Comparison of ENCODE assay signal across 15 cellular contexts in genomic region chr3:46375814-46376213, GRCh38. TPM values are rescaled to one million over a fixed set of nuclear protein-coding genes. Genes with fewer than 3 reads are reported as not detected.
"Had no signal": no experiment of that assay in that cellular context is flagged by ENCODE, and none has a peak within 500 bp of the region (broad histone marks: within the 10 kb centered on the region; RNA-seq: fewer than 3 reads in every experiment).

No MANE protein-coding gene starts in this region.

- H3K27me3 ChIP-seq: pancreas, sigmoid colon, spleen had no signal

- H3K4me2 ChIP-seq: SK-N-SH had no signal

- H3K4me3 ChIP-seq: pancreas, sigmoid colon had no signal

- H3K36me3 ChIP-seq: pancreas, sigmoid colon, spleen had no signal

- H3K9me3 ChIP-seq: pancreas, sigmoid colon, SK-N-SH, spleen had no signal

- H3K4me3 Mint-ChIP-seq: naive B cell, WTC11 had no signal

- ATAC-seq: pancreas, WTC11 had no signal

- H3K36me3 Mint-ChIP-seq: naive B cell, WTC11 had no signal

- H3K9ac ChIP-seq: SK-N-SH had no signal

- H3K9me2 ChIP-seq: SK-N-SH had no signal

- H3K9me3 Mint-ChIP-seq: naive B cell, WTC11 had no signal

- H3K27ac Mint-ChIP-seq: naive B cell, WTC11 had no signal

- DNase-seq: activated gamma-delta T cell treated with Interleukin-2 at 50 U/mL for 16 hours; activated T-cell treated with anti-CD3 and anti-CD28 coated beads, Interleukin-2, amount 50 U/mL, for 48 hours; islet precursor cell; mammary epithelial cell; naive B cell; pancreas; sigmoid colon; SK-N-SH; spleen; stimulated activated CD4-positive, alpha-beta T cell treated with anti-CD3 and anti-CD28 coated beads, Interleukin-1b, Interleukin-23, amount 100 ng/mL, for 48 hours had no signal

- H3K27ac ChIP-seq: pancreas, sigmoid colon had no signal

- H3K4me1 ChIP-seq: pancreas had no signal

RNA-seq across cellular contexts. Expression of gene CCR5, which starts 5.1 kb away (rescaled TPM):
- total RNA-seq: astrocyte, bronchial epithelial cell, chondrocyte, dermis microvascular lymphatic vessel endothelial cell, mammary epithelial cell, WTC11 had no signal

RNA-seq across cellular contexts. Expression of gene CCR2, which starts 21.9 kb away (rescaled TPM):
- total RNA-seq: astrocyte, bronchial epithelial cell, chondrocyte, dermis microvascular lymphatic vessel endothelial cell, mammary epithelial cell, WTC11 had no signal

RNA-seq across cellular contexts. Expression of gene CCRL2, which starts 31.2 kb away (rescaled TPM):
- total RNA-seq: astrocyte, chondrocyte, mammary epithelial cell, WTC11 had no signal
